In genomic region chr1:19815801-19816736, GRCh38 we compare ENCODE assay signal across 13 cellular contexts. TPM values are rescaled to one million over a fixed set of nuclear protein-coding genes. Genes with fewer than 3 reads are reported as not detected.
DNase-seq lines count a peak whose midpoint lies in the region; ATAC-seq lines count a peak whose summit lies in the region.
"Had no signal": no experiment of that assay in that cellular context is flagged by ENCODE, and none has a peak within 500 bp of the region (broad histone marks: within the 10 kb centered on the region; RNA-seq: fewer than 3 reads in every experiment).

No MANE protein-coding gene starts in this region.

- no peaks in the 10 kb centered on the region for H3K9me3 Mint-ChIP-seq in immature natural killer cell
- H3K9me3 Mint-ChIP-seq: naive B cell had no signal

- peak; percentile 57 for DNase-seq in DMS153 treated with DMSO at 0.1 percent for 48 hours (lab: John Stamatoyannopoulos, UW; ENCODE audit: unreplicated experiment)
- peak; percentile 69 for DNase-seq in NCI-H146 treated with DMSO at 0.1 percent for 48 hours (lab: John Stamatoyannopoulos, UW; ENCODE audit: unreplicated experiment)
- peak; percentile 22 for DNase-seq in SHP77 treated with DMSO at 0.1 percent for 48 hours (lab: John Stamatoyannopoulos, UW)
- DNase-seq in mesenteric fat pad (ENCODE audit: low spot score), result peak; percentile 89
- DNase-seq in immature natural killer cell, result no peak
- no peak for DNase-seq in amniotic stem cell (lab: John Stamatoyannopoulos, UW)
- DNase-seq: activated gamma-delta T cell; BE2C; IMR-90; naive B cell; stimulated activated naive CD4-positive, alpha-beta T cell had no signal

- H3K27ac Mint-ChIP-seq in immature natural killer cell, result no peak overlapping the region

- no peaks in the 10 kb centered on the region for H3K4me1 Mint-ChIP-seq in immature natural killer cell
- H3K4me1 Mint-ChIP-seq: naive B cell had no signal

- ATAC-seq in GM18907 (IDR thresholded peaks at IDR 0.05; ENCODE audit: unreplicated experiment), result no peak
- ATAC-seq in HG02885 (IDR thresholded peaks at IDR 0.05; ENCODE audit: poor library complexity, unreplicated experiment), result no peak

- no peaks in the 10 kb centered on the region for H3K36me3 Mint-ChIP-seq in immature natural killer cell
- H3K36me3 Mint-ChIP-seq: naive B cell had no signal

- H3K27me3 Mint-ChIP-seq in immature natural killer cell (ENCODE audit: low read depth in 3 of 3), result peaks cover 3 to 4% (median 3%) of the 10 kb centered on the region in 3 donors

- no peak overlapping the region for H3K4me3 Mint-ChIP-seq in immature natural killer cell
- H3K4me3 Mint-ChIP-seq: naive B cell had no signal

RNA-seq across cellular contexts. Expression of gene RNF186, which starts 1.0 kb away (rescaled TPM):
- total RNA-seq in mesenteric fat pad, result not detected
- polyA plus RNA-seq in immature natural killer cell, result not detected
- total RNA-seq: IMR-90 had no signal
- polyA plus RNA-seq: IMR-90 had no signal

RNA-seq across cellular contexts. Expression of gene TMCO4, which starts 16.4 kb away (rescaled TPM):
- total RNA-seq in mesenteric fat pad, result 13.6 TPM
- polyA plus RNA-seq in immature natural killer cell, result 10 to 100 TPM; 13.1 to 17.0 (median 16.9) TPM

Comparison
In these comparisons a context has a peak if more than half of its experiments do, and no peak if none do; other contexts are left out.
1. DNase-seq: peak in DMS153 treated with DMSO at 0.1 percent for 48 hours (single experiment), NCI-H146 treated with DMSO at 0.1 percent for 48 hours (single experiment), SHP77 treated with DMSO at 0.1 percent for 48 hours (single experiment) and mesenteric fat pad (single experiment); none in immature natural killer cell (0 of 3) and amniotic stem cell (single experiment).